In genomic region chrX:118117069-118117405, GRCh38 we compare ENCODE assay signal across 8 cellular contexts. TPM values are rescaled to one million over a fixed set of nuclear protein-coding genes. Genes with fewer than 3 reads are reported as not detected.
DNase-seq lines count a peak whose midpoint lies in the region; ATAC-seq and TF ChIP-seq lines count a peak whose summit lies in the region.

No MANE protein-coding gene starts in this region.

- DNase-seq in cardiac muscle cell (ENCODE audit: low read depth in 1 of 2, low spot score in 1 of 2) = no peak
- DNase-seq in cardiac septum (ENCODE audit: low spot score) = no peak
- DNase-seq in ascending aorta (ENCODE audit: low spot score in 2 of 2) = no peak
- DNase-seq in kidney epithelial cell (ENCODE audit: low read depth) = no peak
- peak; percentile 18 for DNase-seq in testis
- DNase-seq in activated gamma-delta T cell treated with Interleukin-2 at 50 U/mL for 16 hours = no peak

- H3K4me3 ChIP-seq in cardiac muscle cell (peak overlapping the region; percentile 53), ascending aorta (peak overlapping the region; percentile 47 to 83), kidney epithelial cell (ENCODE audit: low read depth, low read length) (peak overlapping the region; percentile 82), testis (peak overlapping the region; percentile 55 to 68)

- 0% methylated on average over 1 of the region's 12 CpGs; no CpG with 5 or more reads in 1 of the 2 donors for WGBS in testis, 2 donors

- H3K27ac ChIP-seq in cardiac muscle cell (no peak overlapping the region), ascending aorta (peak overlapping the region; percentile 65 to 86), testis (peak overlapping the region; percentile 55 to 78)

- H3K36me3 ChIP-seq in cardiac muscle cell = no peaks in the 10 kb centered on the region
- H3K36me3 ChIP-seq in ascending aorta = no peaks in the 10 kb centered on the region
- no peaks in the 10 kb centered on the region for H3K36me3 ChIP-seq in kidney epithelial cell (ENCODE audit: control insufficient read depth, insufficient read depth, low read length)
- H3K36me3 ChIP-seq in testis (ENCODE audit: low read depth, missing control alignments) = no peaks in the 10 kb centered on the region

- no peaks in the 10 kb centered on the region for H3K9me3 ChIP-seq in cardiac muscle cell (ENCODE audit: low read depth)
- no peaks in the 10 kb centered on the region for H3K9me3 ChIP-seq in ascending aorta
- H3K9me3 ChIP-seq in testis = no peaks in the 10 kb centered on the region

- TF ChIP-seq CTCF in cardiac muscle cell (IDR thresholded peaks at IDR 0.05; ENCODE audit: low read depth, low read length) (no peak), ascending aorta (IDR thresholded peaks at IDR 0.05) (no peak), kidney epithelial cell (IDR thresholded peaks at IDR 0.05; ENCODE audit: insufficient read depth, low read length, poor library complexity, severe bottlenecking) (no peak), testis (IDR thresholded peaks at IDR 0.05) (no peak)

- H3K27me3 ChIP-seq in cardiac muscle cell (no peaks in the 10 kb centered on the region), ascending aorta (no peaks in the 10 kb centered on the region), kidney epithelial cell (ENCODE audit: control insufficient read depth, insufficient read depth, low read length) (no peaks in the 10 kb centered on the region), testis (no peaks in the 10 kb centered on the region)

- intact Hi-C loops in cardiac septum (cut with DNase I) = loop anchor here (10.0 kb wide), 1 partner anchor 98 kb away; no protein-coding TSS in a partner anchor
- intact Hi-C loops in ascending aorta (cut with DNase I) = loop anchor here (10.0 kb wide), 2 partner anchors 108 to 228 kb away; partner anchors contain the start of gene WDR44
- intact Hi-C loops in testis (cut with DNase I; ENCODE audit: low total_unique reads) = no loop called here

- H3K4me1 ChIP-seq in cardiac muscle cell (ENCODE audit: low read depth) (no peaks in the 10 kb centered on the region), ascending aorta (no peaks in the 10 kb centered on the region), testis (no peaks in the 10 kb centered on the region)

- no peak for TF ChIP-seq POLR2A in testis (IDR thresholded peaks at IDR 0.05)

- ATAC-seq in HG03097 (IDR thresholded peaks at IDR 0.05; ENCODE audit: low FRiP score, unreplicated experiment) = no peak
- no peak for ATAC-seq in GM19328 (IDR thresholded peaks at IDR 0.05; ENCODE audit: unreplicated experiment)

RNA-seq across cellular contexts. Expression of gene KLHL13, which starts 0.4 kb away (rescaled TPM):
- 13.6 and 22.0 TPM in 2 replicates for total RNA-seq in cardiac muscle cell
- polyA plus RNA-seq in cardiac muscle cell = 13.8 and 29.3 TPM in 2 replicates
- 15.5 TPM for total RNA-seq in cardiac septum
- total RNA-seq in ascending aorta = 7.0 TPM
- total RNA-seq in kidney epithelial cell = 10.7 and 12.7 TPM in 2 replicates
- 1 to 10 TPM; 6.5 to 8.9 TPM for total RNA-seq in testis
- 6.6 TPM for polyA plus RNA-seq in testis (ENCODE audit: insufficient read depth, low read depth, low replicate concordance)
